10 cellular contexts compared by ENCODE assay signal in the genomic region with DNA sequence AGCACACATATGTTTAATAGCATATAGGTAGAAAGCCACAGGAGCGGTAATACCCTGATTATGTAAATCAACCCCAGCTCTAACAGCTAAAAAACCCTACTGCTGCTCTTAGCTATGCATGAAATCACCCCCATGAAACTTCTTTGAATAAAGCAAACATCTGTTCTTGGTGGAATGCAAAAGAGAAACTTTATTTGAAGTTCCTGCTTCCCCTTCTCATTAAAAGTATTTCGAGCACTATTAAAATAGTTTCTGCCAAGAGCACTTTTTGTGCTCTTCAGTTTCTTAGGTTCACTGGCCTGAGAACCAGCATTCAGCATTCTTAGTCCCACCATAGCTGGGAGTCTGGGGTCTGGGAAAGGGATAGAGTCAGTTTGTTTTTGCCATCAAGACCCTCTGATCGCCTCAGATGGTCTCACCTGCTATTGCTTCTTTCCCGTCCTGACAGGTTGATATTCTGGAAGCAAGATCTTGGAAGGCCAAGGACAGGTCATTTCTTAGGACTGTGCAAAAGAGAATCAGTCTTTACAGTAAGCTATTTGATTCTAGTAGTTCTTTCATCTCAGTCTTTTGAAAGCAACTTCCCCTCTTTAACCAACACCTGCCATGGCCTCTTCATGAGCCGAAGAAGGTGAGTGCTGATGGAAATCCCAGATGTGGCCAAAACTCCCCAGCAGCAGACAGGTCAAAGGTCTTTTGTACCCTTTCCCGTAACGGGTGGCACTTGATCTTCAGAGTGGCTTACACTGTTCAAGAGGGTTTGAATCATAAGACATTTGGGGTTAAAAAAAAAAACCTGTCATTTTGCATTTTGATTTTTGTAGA.
DNase-seq lines count a peak whose midpoint lies in the region; ATAC-seq and TF ChIP-seq lines count a peak whose summit lies in the region.
"Had no signal": no experiment of that assay in that cellular context is flagged by ENCODE, and none has a peak within 500 bp of the region (broad histone marks: within the 10 kb centered on the region; RNA-seq: fewer than 3 reads in every experiment).

No MANE protein-coding gene starts in this region.

- H3K36me3 Mint-ChIP-seq in activated B cell treated with CpG ODN at 0.5 μM for 24 hours (ENCODE audit: low read depth) = no peaks in the 10 kb centered on the region
- no peaks in the 10 kb centered on the region for H3K36me3 Mint-ChIP-seq in neural progenitor cell

- no peak overlapping the region for H3K27ac ChIP-seq in neural progenitor cell

- H2AFZ ChIP-seq in neural progenitor cell (replicated peaks) = no peak overlapping the region

- H3K4me3 Mint-ChIP-seq in activated B cell treated with CpG ODN at 0.5 μM for 24 hours (peak overlapping the region; percentile 80), neural progenitor cell (no peak overlapping the region)

- H3K27me3 Mint-ChIP-seq in activated B cell treated with CpG ODN at 0.5 μM for 24 hours = no peaks in the 10 kb centered on the region
- peaks cover 5% of the 10 kb centered on the region for H3K27me3 Mint-ChIP-seq in neural progenitor cell (ENCODE audit: insufficient read depth, low read depth)

- H3K4me2 ChIP-seq in neural progenitor cell = no peak overlapping the region

- TF ChIP-seq CTCF in activated B cell treated with CpG ODN at 0.5 μM for 24 hours (IDR thresholded peaks at IDR 0.05) (no peak), neural progenitor cell (IDR thresholded peaks at IDR 0.05) (no peak)

- H3K4me1 ChIP-seq in neural progenitor cell = peaks cover 6% of the 10 kb centered on the region

- no peaks in the 10 kb centered on the region for H3K79me2 ChIP-seq in neural progenitor cell (ENCODE audit: low read depth)

- H3K4me3 ChIP-seq in GM08714 (ENCODE audit: low read length) (peak overlapping the region; percentile 53; the same call in 1 of the 2 replicates), neural progenitor cell (no peak overlapping the region)

- H3K27me3 ChIP-seq in neural progenitor cell = no peaks in the 10 kb centered on the region

- H3K9me3 Mint-ChIP-seq in activated B cell treated with CpG ODN at 0.5 μM for 24 hours (peaks cover under 1% of the 10 kb centered on the region), neural progenitor cell (peaks cover 6% of the 10 kb centered on the region)

- H3K9me3 ChIP-seq in neural progenitor cell (ENCODE audit: low read depth) = no peaks in the 10 kb centered on the region

- no peak overlapping the region for H3K9ac ChIP-seq in neural progenitor cell

- CTCF ChIA-PET in activated B cell treated with CpG ODN at 0.5 μM for 24 hours (lab: Charles Lee) = interaction anchor here (1.4 to 3.6 kb wide), 2 partner anchors 35 to 79 kb away, joined by 4 to 34 read pairs; no protein-coding TSS in a partner anchor

- intact Hi-C loops in activated B cell treated with CpG ODN at 0.5 μM for 24 hours (cut with micrococcal nuclease) (loop anchor here (1.0 to 5.0 kb wide), 10 partner anchors 31 to 929 kb away; partner anchors contain the start of genes HIVEP1 and NEDD9), cardiac septum (cut with DNase I) (no loop called here), left colon (cut with DNase I, micrococcal nuclease) (no loop called here)

- peak overlapping the region; percentile 96 for H3K27ac Mint-ChIP-seq in activated B cell treated with CpG ODN at 0.5 μM for 24 hours
- H3K27ac Mint-ChIP-seq in neural progenitor cell = no peak overlapping the region

- ATAC-seq in GM19351 (IDR thresholded peaks at IDR 0.05; ENCODE audit: unreplicated experiment) (peak; percentile 75), HG03060 (IDR thresholded peaks at IDR 0.05; ENCODE audit: low read depth, unreplicated experiment) (peak; percentile 64), activated B cell treated with CpG ODN at 0.5 μM for 24 hours (ENCODE audit: low read depth) (peak; percentile 73), left colon (no peak)

- H3F3A ChIP-seq in neural progenitor cell (ENCODE audit: low read depth) = no peaks in the 10 kb centered on the region

- H4K20me1 ChIP-seq in neural progenitor cell (ENCODE audit: low read depth) = no peaks in the 10 kb centered on the region

- peaks cover 75% of the 10 kb centered on the region for H3K4me1 Mint-ChIP-seq in activated B cell treated with CpG ODN at 0.5 μM for 24 hours
- peaks cover 3% of the 10 kb centered on the region for H3K4me1 Mint-ChIP-seq in neural progenitor cell

- DNase-seq in activated B cell treated with CpG ODN at 0.5 μM for 24 hours = peak; percentile 26
- no peak for DNase-seq in neural progenitor cell (ENCODE audit: low spot score)
- DNase-seq in epidermal melanocyte (ENCODE audit: insufficient read length, low spot score) = no peak
- no peak for DNase-seq in cardiac septum (ENCODE audit: low spot score)
- no peak for DNase-seq in left colon
- DNase-seq: effector CD4-positive, alpha-beta T cell; NCI-H1105 had no signal

- POLR2A ChIA-PET in activated B cell treated with CpG ODN at 0.5 μM for 24 hours (lab: Charles Lee) = interaction anchor here (0.5 to 3.3 kb wide), 25 partner anchors 9 to 1894 kb away, joined by 3 to 72 read pairs (median 4); partner anchors contain the start of gene NEDD9

- no peaks in the 10 kb centered on the region for H3K36me3 ChIP-seq in neural progenitor cell
